10 cellular contexts compared by ENCODE assay signal in the genomic region with DNA sequence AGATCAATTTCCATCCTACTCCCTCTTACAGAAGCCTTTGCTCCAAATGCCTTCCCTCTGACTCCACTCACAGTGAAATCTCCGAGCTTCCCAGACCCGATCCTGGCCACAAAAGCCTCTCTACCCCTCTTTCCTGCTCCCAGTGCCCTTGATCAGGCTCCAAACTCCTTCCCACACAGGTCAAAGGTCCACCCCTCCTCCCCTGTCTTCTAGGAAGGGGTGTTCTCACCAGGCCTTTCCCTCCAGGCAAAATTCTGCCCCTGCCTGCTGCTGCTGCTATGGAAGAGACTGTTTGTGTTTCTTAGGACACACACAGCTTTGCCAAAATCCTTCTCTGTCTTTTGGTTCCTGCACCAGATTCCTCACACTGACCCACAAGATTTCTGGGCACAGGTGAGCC.
DNase-seq lines count a peak whose midpoint lies in the region; ATAC-seq, FAIRE-seq and TF ChIP-seq lines count a peak whose summit lies in the region.
"Had no signal": no experiment of that assay in that cellular context is flagged by ENCODE, and none has a peak within 500 bp of the region (broad histone marks: within the 10 kb centered on the region; RNA-seq: fewer than 3 reads in every experiment).

No MANE protein-coding gene starts in this region.

- DNase-seq in GM03348 (ENCODE audit: low spot score) (peak; percentile 28), mammary epithelial cell (peak; percentile 1), islet precursor cell (peak; percentile 98), gastrocnemius medialis (peak in 1 of 2 donors; percentile 24), NCI-H1930 (lab: John Stamatoyannopoulos, UW) (no peak), HTR-8/SVneo (ENCODE audit: insufficient read length, low spot score) (no peak)
- DNase-seq in activated CD4-positive, alpha-beta T cell treated with anti-CD3 and anti-CD28 coated beads, Interleukin-2, amount 10 ng/mL, durations not matched to agents 7 days and 5 days, result no peak
- DNase-seq in CD8-positive, alpha-beta T cell, result no peak
- DNase-seq: stimulated activated CD4-positive, alpha-beta T cell treated with anti-CD3 and anti-CD28 coated beads, Interleukin-2, amount 100 ng/mL, for 48 hours had no signal

- H3K9me3 ChIP-seq in mammary epithelial cell (replicated peaks; ENCODE audit: insufficient read depth, low read length) (no peaks in the 10 kb centered on the region), gastrocnemius medialis (no peaks in the 10 kb centered on the region)
- no peaks in the 10 kb centered on the region for H3K9me3 ChIP-seq in CD8-positive, alpha-beta T cell (ENCODE audit: low read length)

- H3K79me2 ChIP-seq in mammary epithelial cell (ENCODE audit: insufficient read depth, low read length), result no peaks in the 10 kb centered on the region

- 4% methylated on average over 2 of the region's 2 CpGs for WGBS in mammary epithelial cell (ENCODE audit: low coverage, missing lambda C conversion rate)

- no peaks in the 10 kb centered on the region for H3K36me3 Mint-ChIP-seq in activated CD4-positive, alpha-beta T cell treated with anti-CD3 and anti-CD28 coated beads, Interleukin-2, amount 10 ng/mL, durations not matched to agents 7 days and 5 days (ENCODE audit: low read depth)
- no peaks in the 10 kb centered on the region for H3K36me3 Mint-ChIP-seq in CD8-positive, alpha-beta T cell

- no peaks in the 10 kb centered on the region for H3K4me1 Mint-ChIP-seq in activated CD4-positive, alpha-beta T cell treated with anti-CD3 and anti-CD28 coated beads, Interleukin-2, amount 10 ng/mL, durations not matched to agents 7 days and 5 days
- no peaks in the 10 kb centered on the region for H3K4me1 Mint-ChIP-seq in CD8-positive, alpha-beta T cell (ENCODE audit: low read depth)

- no peak for TF ChIP-seq POLR2A in gastrocnemius medialis (IDR thresholded peaks at IDR 0.05)

- H3K27ac ChIP-seq in mammary epithelial cell (ENCODE audit: insufficient read depth, low read depth, low read length) (no peak overlapping the region), gastrocnemius medialis (peak overlapping the region; percentile 22 to 66 (median 52))
- H3K27ac ChIP-seq in CD8-positive, alpha-beta T cell (ENCODE audit: low read depth, low read length), result no peak overlapping the region

- H3K27me3 Mint-ChIP-seq in activated CD4-positive, alpha-beta T cell treated with anti-CD3 and anti-CD28 coated beads, Interleukin-2, amount 10 ng/mL, durations not matched to agents 7 days and 5 days, result peaks cover 13% of the 10 kb centered on the region
- H3K27me3 Mint-ChIP-seq in CD8-positive, alpha-beta T cell (ENCODE audit: low read depth), result peaks cover 18% of the 10 kb centered on the region

- H3K4me3 ChIP-seq in mammary epithelial cell (replicated peaks in 1 of 3; ENCODE audit: insufficient read depth in 1 of 3, low read depth in 2 of 3, low read length in 3 of 3), result no peak overlapping the region
- no peak overlapping the region for H3K4me3 ChIP-seq in gastrocnemius medialis
- no peak overlapping the region for H3K4me3 ChIP-seq in CD8-positive, alpha-beta T cell (ENCODE audit: low read depth, low read length)

- CTCF ChIA-PET in mammary epithelial cell (lab: Charles Lee; ENCODE audit: low non-redundant PET), result no interaction called here
- CTCF ChIA-PET in activated CD4-positive, alpha-beta T cell treated with anti-CD3 and anti-CD28 coated beads, Interleukin-2, amount 10 ng/mL, durations not matched to agents 7 days and 5 days (lab: Charles Lee), result interaction anchor here (0.6 kb wide), 1 partner anchor 86 kb away, joined by 3 read pairs; no protein-coding TSS in a partner anchor
- CTCF ChIA-PET in CD8-positive, alpha-beta T cell (lab: Charles Lee), result interaction anchor here (1.2 kb wide), 1 partner anchor 16 kb away, joined by 4 read pairs; no protein-coding TSS in a partner anchor

- no peak overlapping the region for H3K27ac Mint-ChIP-seq in activated CD4-positive, alpha-beta T cell treated with anti-CD3 and anti-CD28 coated beads, Interleukin-2, amount 10 ng/mL, durations not matched to agents 7 days and 5 days
- H3K27ac Mint-ChIP-seq in CD8-positive, alpha-beta T cell, result no peak overlapping the region

- no peak overlapping the region for H3K9ac ChIP-seq in mammary epithelial cell (ENCODE audit: insufficient read depth, low read length)

- in situ Hi-C loops in mammary epithelial cell (cut with MboI; ENCODE audit: low sequenced_read_pairs in 2 of 2), result no loop called here
- in situ Hi-C loops in gastrocnemius medialis (cut with MboI; ENCODE audit: low sequenced_read_pairs in 4 of 4), result no loop called here

- no TSS peak for BruUV-seq in mammary epithelial cell (replicated peaks; lab: Mats Ljungman, UMichigan)

- dilution Hi-C loops in mammary epithelial cell (cut with HindIII; ENCODE audit: low sequenced_read_pairs), result no loop called here

- H2AFZ ChIP-seq in mammary epithelial cell (ENCODE audit: low read depth, low read length), result no peak overlapping the region

- TF ChIP-seq CTCF in mammary epithelial cell (conservative IDR thresholded peaks at IDR 0.05 in 1 of 2, IDR thresholded peaks at IDR 0.05 in 1 of 2; ENCODE audit: extremely low read depth in 1 of 2, insufficient read depth in 1 of 2, low read depth in 1 of 2, low read length in 2 of 2) (no peak), gastrocnemius medialis (IDR thresholded peaks at IDR 0.05 in 4 of 5, conservative IDR thresholded peaks at IDR 0.05 in 1 of 5) (no peak)
- no peak for TF ChIP-seq CTCF in CD8-positive, alpha-beta T cell (IDR thresholded peaks at IDR 0.05)

- peaks cover 4% of the 10 kb centered on the region for H3K27me3 ChIP-seq in mammary epithelial cell (ENCODE audit: insufficient read depth, low read length)
- H3K27me3 ChIP-seq in gastrocnemius medialis, result no peaks in the 10 kb centered on the region
- no peaks in the 10 kb centered on the region for H3K27me3 ChIP-seq in CD8-positive, alpha-beta T cell (ENCODE audit: insufficient read depth, low read length)

- intact Hi-C loops in mammary epithelial cell (cut with micrococcal nuclease) (loop anchor here (5.0 kb wide), 1 partner anchor 144 kb away; no protein-coding TSS in a partner anchor), gastrocnemius medialis (cut with DNase I; ENCODE audit: low total_unique reads) (no loop called here)
- intact Hi-C loops in CD8-positive, alpha-beta T cell (cut with DNase I, micrococcal nuclease), result no loop called here

- no peak overlapping the region for H3K4me2 ChIP-seq in mammary epithelial cell (ENCODE audit: insufficient read depth, low read depth, low read length)

- no peaks in the 10 kb centered on the region for H4K20me1 ChIP-seq in mammary epithelial cell (ENCODE audit: insufficient read depth, low read length)

- no peaks in the 10 kb centered on the region for H3K36me3 ChIP-seq in mammary epithelial cell (ENCODE audit: insufficient read depth, low read length)
- H3K36me3 ChIP-seq in gastrocnemius medialis, result no peaks in the 10 kb centered on the region
- no peaks in the 10 kb centered on the region for H3K36me3 ChIP-seq in CD8-positive, alpha-beta T cell (ENCODE audit: insufficient read depth, low read length)

- POLR2A ChIA-PET in activated CD4-positive, alpha-beta T cell treated with anti-CD3 and anti-CD28 coated beads, Interleukin-2, amount 10 ng/mL, durations not matched to agents 7 days and 5 days (lab: Charles Lee), result no interaction called here
- POLR2A ChIA-PET in CD8-positive, alpha-beta T cell (lab: Charles Lee), result no interaction called here

- peak; percentile 10 to 50 for ATAC-seq in gastrocnemius medialis
- no peak for ATAC-seq in CD8-positive, alpha-beta T cell

- H3K4me1 ChIP-seq in mammary epithelial cell (ENCODE audit: insufficient read depth, low read length), result no peaks in the 10 kb centered on the region
- peaks cover 0 to 17% of the 10 kb centered on the region in 2 donors for H3K4me1 ChIP-seq in gastrocnemius medialis
- H3K4me1 ChIP-seq in CD8-positive, alpha-beta T cell (ENCODE audit: insufficient read depth, low read length), result no peaks in the 10 kb centered on the region

- no peak overlapping the region for H3K4me3 Mint-ChIP-seq in activated CD4-positive, alpha-beta T cell treated with anti-CD3 and anti-CD28 coated beads, Interleukin-2, amount 10 ng/mL, durations not matched to agents 7 days and 5 days
- H3K4me3 Mint-ChIP-seq in CD8-positive, alpha-beta T cell, result no peak overlapping the region

- FAIRE-seq in HTR-8/SVneo (lab: Jason Lieb, UNC), result no peak
- FAIRE-seq: D721Med had no signal

- no peaks in the 10 kb centered on the region for H3K9me3 Mint-ChIP-seq in activated CD4-positive, alpha-beta T cell treated with anti-CD3 and anti-CD28 coated beads, Interleukin-2, amount 10 ng/mL, durations not matched to agents 7 days and 5 days
- H3K9me3 Mint-ChIP-seq in CD8-positive, alpha-beta T cell, result no peaks in the 10 kb centered on the region

Comparison
In these comparisons a context has a peak if more than half of its experiments do, and no peak if none do; other contexts are left out.
1. DNase-seq: peak in GM03348 (single experiment), mammary epithelial cell (single experiment) and islet precursor cell (single experiment); none in NCI-H1930 (0 of 2), activated CD4-positive, alpha-beta T cell treated with anti-CD3 and anti-CD28 coated beads, Interleukin-2, amount 10 ng/mL, durations not matched to agents 7 days and 5 days (single experiment), CD8-positive, alpha-beta T cell (0 of 7) and HTR-8/SVneo (single experiment).
2. H3K27ac ChIP-seq: peak in gastrocnemius medialis (4 of 4); none in mammary epithelial cell (single experiment) and CD8-positive, alpha-beta T cell (single experiment).